In the genomic region with DNA sequence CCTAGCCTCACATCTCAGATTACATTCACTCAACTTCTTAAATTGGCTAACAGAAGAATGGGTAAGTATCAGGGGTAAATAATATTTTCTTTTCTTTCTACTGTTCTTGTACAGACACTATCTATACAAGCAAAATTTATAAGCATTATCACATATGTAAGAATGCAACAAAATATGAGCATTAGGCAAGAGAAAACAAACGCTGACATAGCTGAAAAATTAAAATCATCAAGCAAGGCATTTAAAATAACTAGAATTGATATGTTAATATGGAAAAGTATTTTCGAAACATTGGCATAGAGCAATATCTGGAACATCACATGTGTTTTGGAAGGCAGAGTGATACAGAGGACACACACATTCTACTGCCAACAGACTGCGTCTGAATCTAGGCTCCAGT, we compare ENCODE assay signal across 35 cellular contexts.
"Had no signal": no experiment of that assay in that cellular context is flagged by ENCODE, and none has a peak within 500 bp of the region (broad histone marks: within the 10 kb centered on the region; RNA-seq: fewer than 3 reads in every experiment).

No MANE protein-coding gene starts in this region.

- DNase-seq: Kasumi-1, MG63, MM.1S, MV-4-11, NCI-H1048, NCI-H1092, NCI-H1092 treated with DMSO at 0.1 percent for 48 hours, NCI-H1105, NCI-H1105 treated with DMSO at 0.1 percent for 48 hours, NCI-H1417, NCI-H1417 treated with DMSO at 0.1 percent for 48 hours, NCI-H1436, NCI-H1436 treated with DMSO at 0.1 percent for 48 hours, NCI-H146, NCI-H1694, NCI-H187, NCI-H1930, NCI-H2029, NCI-H2029 treated with DMSO at 0.1 percent for 48 hours, NCI-H2081, NCI-H2081 treated with DMSO at 0.1 percent for 48 hours, NCI-H2107, NCI-H2171, NCI-H2171 treated with DMSO at 0.1 percent for 48 hours, NCI-H2227 treated with DMSO at 0.1 percent for 48 hours, NCI-H226, NCI-H345, NCI-H446, NCI-H446 treated with DMSO at 0.1 percent for 48 hours, NCI-H510A, NCI-H510A treated with DMSO at 0.1 percent for 48 hours, NCI-H524, NCI-H524 treated with DMSO at 0.1 percent for 48 hours, NCI-H526, NCI-H526 treated with DMSO at 0.1 percent for 48 hours had no signal

- H3K36me3 ChIP-seq: MG63 had no signal

- H3K27me3 ChIP-seq: MG63 had no signal

- H3K9me3 ChIP-seq: MG63 had no signal

- H3K4me3 ChIP-seq: MG63 had no signal
